Comparison of ENCODE assay signal across 8 cellular contexts in genomic region chr10:102434251-102434913, GRCh38. TPM values are rescaled to one million over a fixed set of nuclear protein-coding genes. Genes with fewer than 3 reads are reported as not detected.
DNase-seq lines count a peak whose midpoint lies in the region; ATAC-seq and TF ChIP-seq lines count a peak whose summit lies in the region.

No MANE protein-coding gene starts in this region.

- H3K27me3 Mint-ChIP-seq in activated naive CD8-positive, alpha-beta T cell treated with anti-CD3 and anti-CD28 coated beads, Interleukin-2, amount 50 U/mL, for 24 hours, result no peaks in the 10 kb centered on the region
- H3K27me3 Mint-ChIP-seq in mesothelial cell of epicardium (ENCODE audit: low read depth), result peaks cover 7% of the 10 kb centered on the region

- no peaks in the 10 kb centered on the region for H3K9me3 ChIP-seq in left ventricle myocardium inferior (replicated peaks)
- no peaks in the 10 kb centered on the region for H3K9me3 ChIP-seq in left lung

- H3K4me1 Mint-ChIP-seq in activated naive CD8-positive, alpha-beta T cell treated with anti-CD3 and anti-CD28 coated beads, Interleukin-2, amount 50 U/mL, for 24 hours, result peaks cover 61% of the 10 kb centered on the region
- H3K4me1 Mint-ChIP-seq in mesothelial cell of epicardium, result peaks cover 18% of the 10 kb centered on the region

- peak overlapping the region; percentile 92 for H3K27ac Mint-ChIP-seq in activated naive CD8-positive, alpha-beta T cell treated with anti-CD3 and anti-CD28 coated beads, Interleukin-2, amount 50 U/mL, for 24 hours
- H3K27ac Mint-ChIP-seq in mesothelial cell of epicardium, result no peak overlapping the region

- H3K27me3 ChIP-seq in left ventricle myocardium inferior (ENCODE audit: low read depth) (peaks cover 50% of the 10 kb centered on the region), left lung (no peaks in the 10 kb centered on the region)

- no peak for DNase-seq in left ventricle myocardium superior
- no peak for DNase-seq in left ventricle myocardium inferior
- no peak for DNase-seq in activated naive CD8-positive, alpha-beta T cell treated with anti-CD3 and anti-CD28 coated beads, Interleukin-2, amount 50 U/mL, for 24 hours
- no peak for DNase-seq in left lung
- DNase-seq in mesothelial cell of epicardium (ENCODE audit: low spot score in 2 of 2, unreplicated experiment in 2 of 2), result no peak
- DNase-seq in NCI-H2029 (lab: John Stamatoyannopoulos, UW), result no peak

- peak overlapping the region; percentile 85 for H3K4me3 Mint-ChIP-seq in activated naive CD8-positive, alpha-beta T cell treated with anti-CD3 and anti-CD28 coated beads, Interleukin-2, amount 50 U/mL, for 24 hours
- no peak overlapping the region for H3K4me3 Mint-ChIP-seq in mesothelial cell of epicardium

- peaks cover 19% of the 10 kb centered on the region for H3K4me1 ChIP-seq in left ventricle myocardium inferior
- H3K4me1 ChIP-seq in left lung, result peaks cover 13 to 55% of the 10 kb centered on the region in 2 donors

- H3K4me3 ChIP-seq in left ventricle myocardium inferior (no peak overlapping the region), left lung (no peak overlapping the region)

- no peaks in the 10 kb centered on the region for H3K36me3 ChIP-seq in left ventricle myocardium inferior
- H3K36me3 ChIP-seq in left lung, result no peaks in the 10 kb centered on the region

- ATAC-seq in left ventricle myocardium superior, result peak; percentile 6
- no peak for ATAC-seq in activated naive CD8-positive, alpha-beta T cell treated with anti-CD3 and anti-CD28 coated beads, Interleukin-2, amount 50 U/mL, for 24 hours
- peak; percentile 9 for ATAC-seq in left lung
- no peak for ATAC-seq in GM18502 (IDR thresholded peaks at IDR 0.05; ENCODE audit: poor library complexity, unreplicated experiment)
- ATAC-seq in HG02610 (IDR thresholded peaks at IDR 0.05; ENCODE audit: unreplicated experiment), result no peak

- H3K36me3 Mint-ChIP-seq in activated naive CD8-positive, alpha-beta T cell treated with anti-CD3 and anti-CD28 coated beads, Interleukin-2, amount 50 U/mL, for 24 hours (ENCODE audit: low read depth), result peaks cover 14% of the 10 kb centered on the region
- no peaks in the 10 kb centered on the region for H3K36me3 Mint-ChIP-seq in mesothelial cell of epicardium

- no peak for TF ChIP-seq CTCF in left ventricle myocardium inferior (IDR thresholded peaks at IDR 0.05; ENCODE audit: borderline replicate concordance)
- no peak for TF ChIP-seq CTCF in left lung (IDR thresholded peaks at IDR 0.05)
- no peak for TF ChIP-seq CTCF in mesothelial cell of epicardium (IDR thresholded peaks at IDR 0.05; ENCODE audit: unreplicated experiment)

- H3K9me3 Mint-ChIP-seq in activated naive CD8-positive, alpha-beta T cell treated with anti-CD3 and anti-CD28 coated beads, Interleukin-2, amount 50 U/mL, for 24 hours, result no peaks in the 10 kb centered on the region
- H3K9me3 Mint-ChIP-seq in mesothelial cell of epicardium, result no peaks in the 10 kb centered on the region

- intact Hi-C loops in left ventricle myocardium superior (cut with micrococcal nuclease), result no loop called here
- intact Hi-C loops in left ventricle myocardium inferior (cut with micrococcal nuclease), result no loop called here
- intact Hi-C loops in left lung (cut with DNase I), result loop anchor here in 1 of 2 donors (5.0 kb wide), 1 partner anchor 43 kb away; no protein-coding TSS in a partner anchor

- H3K27ac ChIP-seq in left ventricle myocardium inferior (replicated peaks) (no peak overlapping the region), left lung (peak overlapping the region; percentile 77 to 84)

RNA-seq across cellular contexts. Expression of gene CUEDC2, which starts 2.0 kb away (rescaled TPM):
- total RNA-seq in left ventricle myocardium superior (78.3 TPM), left ventricle myocardium inferior (72.3 TPM), left lung (10 to 100 TPM; 47.0 to 48.2 TPM), mesothelial cell of epicardium (75.0 to 80.5 TPM (median 75.6 TPM) in 3 replicates)

RNA-seq across cellular contexts. Expression of gene FBXL15, which starts 13.7 kb away (rescaled TPM):
- total RNA-seq in left ventricle myocardium superior, result 9.1 TPM
- 12.3 TPM for total RNA-seq in left ventricle myocardium inferior
- 10 to 100 TPM; 17.4 to 18.7 TPM for total RNA-seq in left lung
- total RNA-seq in mesothelial cell of epicardium, result 9.4 to 11.7 TPM (median 10.1 TPM) in 3 replicates

RNA-seq across cellular contexts. Expression of gene PSD, which starts 15.8 kb away (rescaled TPM):
- total RNA-seq in left ventricle myocardium superior, result 0.50 TPM
- 0.93 TPM for total RNA-seq in left ventricle myocardium inferior
- 1 to 10 TPM; 1.4 to 5.4 TPM for total RNA-seq in left lung
- total RNA-seq in mesothelial cell of epicardium, result 12.4 to 14.3 TPM (median 13.4 TPM) in 3 replicates

RNA-seq across cellular contexts. Expression of gene C10orf95, which starts 17.0 kb away (rescaled TPM):
- total RNA-seq in left ventricle myocardium superior (not detected), left ventricle myocardium inferior (not detected), left lung (1 to 10 TPM; 5.6 to 7.3 TPM), mesothelial cell of epicardium (not detected in 3 replicates)

RNA-seq across cellular contexts. Expression of gene NFKB2, which starts 38.9 kb away (rescaled TPM):
- total RNA-seq in left ventricle myocardium superior (11.3 TPM), left ventricle myocardium inferior (11.0 TPM), left lung (10 to 100 TPM; 37.0 to 50.2 TPM), mesothelial cell of epicardium (51.7 to 56.6 TPM (median 55.8 TPM) in 3 replicates)

Comparison
In these comparisons a context has a peak if more than half of its experiments do, and no peak if none do; other contexts are left out.
1. ATAC-seq: peak in left ventricle myocardium superior (single experiment) and left lung (single experiment); none in activated naive CD8-positive, alpha-beta T cell treated with anti-CD3 and anti-CD28 coated beads, Interleukin-2, amount 50 U/mL, for 24 hours (single experiment), GM18502 (single experiment) and HG02610 (single experiment).